ENCODE assay signal across 9 cellular contexts in the genomic region with DNA sequence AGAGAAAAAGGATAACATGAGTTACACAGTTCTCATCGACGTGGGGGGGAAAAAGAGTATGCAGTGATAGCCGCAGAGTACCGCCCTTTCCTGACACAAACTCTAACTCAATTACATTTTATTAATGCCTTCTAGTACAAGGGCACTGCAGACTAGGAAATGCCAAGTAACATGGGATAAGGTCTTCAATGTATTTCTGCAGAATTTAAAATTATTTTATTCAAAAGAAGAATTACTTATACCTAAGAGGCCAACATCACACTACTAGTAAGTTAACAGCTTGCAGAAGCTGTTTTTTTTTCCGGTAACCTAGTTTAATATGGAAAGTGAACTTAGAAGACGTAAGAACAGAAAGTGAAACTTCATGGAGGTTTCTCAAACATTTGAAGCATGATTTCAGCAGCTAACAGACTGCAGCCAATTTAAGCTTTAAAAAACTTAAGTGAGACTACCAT. TPM values are rescaled to one million over a fixed set of nuclear protein-coding genes. Genes with fewer than 3 reads are reported as not detected.
DNase-seq lines count a peak whose midpoint lies in the region; ATAC-seq and TF ChIP-seq lines count a peak whose summit lies in the region.
"Had no signal": no experiment of that assay in that cellular context is flagged by ENCODE, and none has a peak within 500 bp of the region (broad histone marks: within the 10 kb centered on the region; RNA-seq: fewer than 3 reads in every experiment).

No MANE protein-coding gene starts in this region.

- H3K27ac ChIP-seq in breast epithelium (peak overlapping the region in 1 of 2 donors; percentile 4), thoracic aorta (no peak overlapping the region)

- H3K27me3 Mint-ChIP-seq in MCF 10A (ENCODE audit: insufficient read depth, unreplicated experiment), result no peaks in the 10 kb centered on the region
- no peaks in the 10 kb centered on the region for H3K27me3 Mint-ChIP-seq in T-helper 2 cell treated with Interferon-gamma antibody and Interleukin-4, amounts not matched to agents 5 μg/mL and 100 μg/mL, for 36 hours (ENCODE audit: low read depth)
- H3K27me3 Mint-ChIP-seq in Calu3 (ENCODE audit: unreplicated experiment), result no peaks in the 10 kb centered on the region

- H3K4me3 ChIP-seq in breast epithelium (peak overlapping the region in 2 of 3 donors; percentile 28 to 29), fibroblast of villous mesenchyme (ENCODE audit: low read depth, low read length) (peak overlapping the region; percentile 46), thoracic aorta (peak overlapping the region; percentile 51)

- TF ChIP-seq CTCF in breast epithelium (IDR thresholded peaks at IDR 0.05) (no peak), MCF 10A (IDR thresholded peaks at IDR 0.05; ENCODE audit: unreplicated experiment) (no peak), fibroblast of villous mesenchyme (IDR thresholded peaks at IDR 0.05; ENCODE audit: insufficient read depth, low read depth, low read length) (no peak), thoracic aorta (IDR thresholded peaks at IDR 0.05) (no peak), Calu3 (IDR thresholded peaks at IDR 0.05; ENCODE audit: unreplicated experiment) (no peak)

- intact Hi-C loops in breast epithelium (cut with DNase I; ENCODE audit: low total_unique reads), result no loop called here
- intact Hi-C loops in MCF 10A (cut with micrococcal nuclease), result no loop called here
- intact Hi-C loops in Calu3 (cut with micrococcal nuclease; ENCODE audit: unreplicated experiment), result no loop called here

- H3K4me3 Mint-ChIP-seq in MCF 10A (ENCODE audit: unreplicated experiment) (no peak overlapping the region), Calu3 (ENCODE audit: low read depth, unreplicated experiment) (no peak overlapping the region)
- peak overlapping the region; percentile 85 for H3K4me3 Mint-ChIP-seq in T-helper 2 cell treated with Interferon-gamma antibody and Interleukin-4, amounts not matched to agents 5 μg/mL and 100 μg/mL, for 36 hours

- H3K4me1 ChIP-seq in breast epithelium (peaks cover 0 to 17% of the 10 kb centered on the region in 2 donors), thoracic aorta (ENCODE audit: control insufficient read depth in 1 of 2, low read depth in 2 of 2) (peaks cover 3 to 30% of the 10 kb centered on the region in 2 donors)

- ATAC-seq in thoracic aorta (ENCODE audit: insufficient number of reproducible peaks, low FRiP score, low read depth) (no peak), GM19467 (IDR thresholded peaks at IDR 0.05; ENCODE audit: unreplicated experiment) (no peak), HG02973 (IDR thresholded peaks at IDR 0.05; ENCODE audit: unreplicated experiment) (no peak)

- no peak for TF ChIP-seq POLR2A in breast epithelium (IDR thresholded peaks at IDR 0.05)

- H3K36me3 ChIP-seq in breast epithelium (no peaks in the 10 kb centered on the region), thoracic aorta (peaks cover 32% of the 10 kb centered on the region)

- no peaks in the 10 kb centered on the region for H3K9me3 ChIP-seq in breast epithelium
- H3K9me3 ChIP-seq in thoracic aorta, result no peaks in the 10 kb centered on the region

- H3K36me3 Mint-ChIP-seq in MCF 10A (ENCODE audit: insufficient read depth, unreplicated experiment) (peaks cover 72% of the 10 kb centered on the region), Calu3 (ENCODE audit: insufficient read depth, unreplicated experiment) (peaks cover 67% of the 10 kb centered on the region)
- H3K36me3 Mint-ChIP-seq in T-helper 2 cell treated with Interferon-gamma antibody and Interleukin-4, amounts not matched to agents 5 μg/mL and 100 μg/mL, for 36 hours (ENCODE audit: low read depth), result peaks cover 66% of the 10 kb centered on the region

- POLR2A ChIA-PET in MCF 10A (lab: Yijun Ruan, JAX), result interaction anchor here (0.5 to 1.2 kb wide), 4 partner anchors 10 to 977 kb away, joined by 3 to 4 read pairs (median 4); no protein-coding TSS in a partner anchor

- H3K4me1 Mint-ChIP-seq in MCF 10A (ENCODE audit: insufficient read depth, unreplicated experiment), result peaks cover 28% of the 10 kb centered on the region
- H3K4me1 Mint-ChIP-seq in T-helper 2 cell treated with Interferon-gamma antibody and Interleukin-4, amounts not matched to agents 5 μg/mL and 100 μg/mL, for 36 hours (ENCODE audit: low read depth), result peaks cover 43% of the 10 kb centered on the region
- H3K4me1 Mint-ChIP-seq in Calu3 (ENCODE audit: low read depth, unreplicated experiment), result peaks cover 24% of the 10 kb centered on the region

- no peaks in the 10 kb centered on the region for H3K9me3 Mint-ChIP-seq in MCF 10A (ENCODE audit: unreplicated experiment)
- H3K9me3 Mint-ChIP-seq in T-helper 2 cell treated with Interferon-gamma antibody and Interleukin-4, amounts not matched to agents 5 μg/mL and 100 μg/mL, for 36 hours, result no peaks in the 10 kb centered on the region
- H3K9me3 Mint-ChIP-seq in Calu3 (ENCODE audit: low read depth, unreplicated experiment), result no peaks in the 10 kb centered on the region

- DNase-seq in breast epithelium (ENCODE audit: low spot score in 2 of 2), result no peak
- no peak for DNase-seq in MCF 10A (ENCODE audit: unreplicated experiment)
- peak; percentile 15 for DNase-seq in T-helper 2 cell treated with Interferon-gamma antibody and Interleukin-4, amounts not matched to agents 5 μg/mL and 100 μg/mL, for 36 hours (ENCODE audit: low spot score)
- peak; percentile 70 for DNase-seq in fibroblast of villous mesenchyme (ENCODE audit: low read depth)
- DNase-seq in thoracic aorta (ENCODE audit: low spot score), result no peak
- no peak for DNase-seq in Calu3

- CTCF ChIA-PET in MCF 10A (lab: Yijun Ruan, JAX) (interaction anchor here (0.7 kb wide), 1 partner anchor 715 kb away, joined by 3 read pairs; no protein-coding TSS in a partner anchor), Calu3 (lab: Charles Lee) (no interaction called here)

- H3K27ac Mint-ChIP-seq in MCF 10A (ENCODE audit: low read depth, unreplicated experiment) (no peak overlapping the region), Calu3 (ENCODE audit: unreplicated experiment) (no peak overlapping the region)
- H3K27ac Mint-ChIP-seq in T-helper 2 cell treated with Interferon-gamma antibody and Interleukin-4, amounts not matched to agents 5 μg/mL and 100 μg/mL, for 36 hours, result peak overlapping the region; percentile 72

- H3K27me3 ChIP-seq in breast epithelium (no peaks in the 10 kb centered on the region), thoracic aorta (replicated peaks; ENCODE audit: insufficient read depth) (no peaks in the 10 kb centered on the region)

- no TSS peak for BruUV-seq in MCF 10A (replicated peaks; lab: Mats Ljungman, UMichigan)
- no TSS peak for BruUV-seq in Calu3 (replicated peaks; lab: Mats Ljungman, UMichigan)

RNA-seq across cellular contexts. Expression of gene SETX, which starts 3.9 kb away (rescaled TPM):
- total RNA-seq in breast epithelium (10 to 100 TPM; 56.2 to 83.6 (median 80.3) TPM), MCF 10A (2022) (41.1 and 44.6 TPM in 2 replicates), fibroblast of villous mesenchyme (77.6 and 89.8 TPM in 2 replicates), thoracic aorta (10 to 100 TPM; 57.9 to 78.5 TPM), Calu3 (2022) (22.8 and 24.2 TPM in 2 replicates)

RNA-seq across cellular contexts. Expression of gene TTF1, which starts 55.8 kb away (rescaled TPM):
- total RNA-seq in breast epithelium, result 10 to 100 TPM; 11.2 to 18.0 (median 16.8) TPM
- 9.7 and 10.6 TPM in 2 replicates for total RNA-seq in MCF 10A (2022)
- 5.2 and 6.9 TPM in 2 replicates for total RNA-seq in fibroblast of villous mesenchyme
- total RNA-seq in thoracic aorta, result 10 to 100 TPM; 11.5 to 11.8 TPM
- total RNA-seq in Calu3 (2022), result 9.7 and 10.5 TPM in 2 replicates

RNA-seq across cellular contexts. Expression of gene CFAP77, which starts 59.1 kb away (rescaled TPM):
- total RNA-seq in breast epithelium (not detected), MCF 10A (2022) (not detected in 2 replicates), fibroblast of villous mesenchyme (under 0.01 TPM in 1 of 2 replicates, not detected in the other), thoracic aorta (not detected), Calu3 (2022) (not detected in 2 replicates)
- total RNA-seq: lower leg skin had no signal

Comparison
In these comparisons a context has a peak if more than half of its experiments do, and no peak if none do; other contexts are left out.
1. DNase-seq: peak in T-helper 2 cell treated with Interferon-gamma antibody and Interleukin-4, amounts not matched to agents 5 μg/mL and 100 μg/mL, for 36 hours (single experiment) and fibroblast of villous mesenchyme (single experiment); none in breast epithelium (0 of 2), MCF 10A (single experiment), thoracic aorta (single experiment) and Calu3 (single experiment).
2. Peak in every context shown above with its lines, with median percentiles within 50 percentile points of each other: H3K4me3 ChIP-seq.